ENCODE assay signal across 11 cellular contexts in the genomic region with DNA sequence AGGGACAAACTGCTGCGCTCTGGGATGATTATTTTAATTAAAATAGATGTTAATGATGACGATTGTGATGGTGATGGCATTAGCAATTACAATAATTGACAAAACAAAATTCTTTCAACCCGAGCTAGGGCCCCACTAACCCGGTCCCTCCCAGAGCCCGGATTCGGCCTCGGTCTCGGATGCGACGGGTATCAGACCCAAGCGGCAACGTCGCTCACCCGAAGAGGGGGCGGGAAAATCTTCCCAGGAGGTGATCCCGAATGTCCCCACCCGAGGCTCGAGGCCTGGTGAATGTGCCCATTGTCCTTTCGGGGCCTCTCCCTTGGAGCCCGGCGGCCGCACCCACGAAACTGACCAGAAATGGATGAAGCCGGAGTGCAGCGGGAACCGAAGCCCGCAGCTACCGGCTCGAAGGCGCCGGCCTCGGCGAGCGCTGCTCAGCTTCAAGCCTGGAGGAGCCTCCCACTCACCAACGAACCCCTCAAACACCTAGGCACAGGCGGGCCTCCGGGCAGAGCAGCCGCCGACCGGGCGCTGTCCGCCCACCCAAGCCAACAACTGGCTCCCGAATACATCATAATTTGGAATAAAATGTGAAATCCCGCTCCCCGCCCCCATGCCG. TPM values are rescaled to one million over a fixed set of nuclear protein-coding genes. Genes with fewer than 3 reads are reported as not detected.
A peak's percentile ranks its signal among the peaks of the same experiment; 100 is the strongest.
DNase-seq lines count a peak whose midpoint lies in the region; ATAC-seq and TF ChIP-seq lines count a peak whose summit lies in the region.
"Had no signal": no experiment of that assay in that cellular context is flagged by ENCODE, and none has a peak within 500 bp of the region (broad histone marks: within the 10 kb centered on the region; RNA-seq: fewer than 3 reads in every experiment).

No MANE protein-coding gene starts in this region.

- H3K9me3 ChIP-seq in sigmoid colon = no peaks in the 10 kb centered on the region

- H3K4me1 ChIP-seq in sigmoid colon = peaks cover 0 to 41% (median 25%) of the 10 kb centered on the region in 4 donors

- H3K27ac ChIP-seq in sigmoid colon = peak overlapping the region in 3 of 4 donors; percentile 33 to 64 (median 34)

- H3K36me3 ChIP-seq in sigmoid colon = no peaks in the 10 kb centered on the region

- peaks cover 62% of the 10 kb centered on the region for H3K27me3 Mint-ChIP-seq in glutamatergic neuron (ENCODE audit: unreplicated experiment)

- peaks cover 15% of the 10 kb centered on the region for H3K9me3 Mint-ChIP-seq in glutamatergic neuron (ENCODE audit: unreplicated experiment)
- H3K9me3 Mint-ChIP-seq: T-helper 1 cell treated with Interleukin-12 subunit alpha and Interleukin-12 subunit beta and Interleukin-4 antibody, amounts not matched to agents 30 μg/mL and 1 μg/mL, for 36 hours had no signal

- no peak for ATAC-seq in esophagus mucosa
- ATAC-seq in HG03280 (IDR thresholded peaks at IDR 0.05; ENCODE audit: unreplicated experiment) = no peak

- H3K4me1 Mint-ChIP-seq in glutamatergic neuron (ENCODE audit: low read depth, unreplicated experiment) = peaks cover 9% of the 10 kb centered on the region

- peaks cover 63 to 100% (median 80%) of the 10 kb centered on the region in 3 donors for H3K27me3 ChIP-seq in sigmoid colon

- DNase-seq in Daoy (ENCODE audit: low read depth) (peak; percentile 30), SK-N-DZ (ENCODE audit: low spot score) (peak; percentile 25), glutamatergic neuron (peak; percentile 51), sigmoid colon (no peak), GF-D8 (lab: John Stamatoyannopoulos, UW) (no peak), NCI-H2081 (lab: John Stamatoyannopoulos, UW) (no peak)
- DNase-seq: NCI-H1694 had no signal

- no peak overlapping the region for H3K27ac Mint-ChIP-seq in glutamatergic neuron (ENCODE audit: unreplicated experiment)

- intact Hi-C loops in sigmoid colon (cut with DNase I) = loop anchor here (5.0 kb wide), 1 partner anchor 101 kb away; a partner anchor contains a TSS

- no peak for TF ChIP-seq POLR2A in sigmoid colon (IDR thresholded peaks at IDR 0.05)

- TF ChIP-seq EP300 in sigmoid colon (IDR thresholded peaks at IDR 0.05) = no peak

- TF ChIP-seq CTCF in glutamatergic neuron (IDR thresholded peaks at IDR 0.05; ENCODE audit: partially characterized antibody, unreplicated experiment) (no peak), sigmoid colon (IDR thresholded peaks at IDR 0.05) (no peak)

- WGBS in sigmoid colon, 2 donors = 3% methylated on average over 46 of the region's 46 CpGs

- H3K36me3 Mint-ChIP-seq in glutamatergic neuron (ENCODE audit: unreplicated experiment) = no peaks in the 10 kb centered on the region

- H3K4me3 ChIP-seq in sigmoid colon = peak overlapping the region in 3 of 4 donors; percentile 27 to 39 (median 36)

- H3K4me3 Mint-ChIP-seq in glutamatergic neuron (ENCODE audit: unreplicated experiment) = no peak overlapping the region

RNA-seq across cellular contexts. Expression of a gene that starts 1.2 kb away (rescaled TPM):
- total RNA-seq in Daoy (2014; rRNA removed; shearing (Covaris generic)) = 0.23 and 0.60 TPM in 2 replicates
- polyA plus RNA-seq in SK-N-DZ (2014; cell fraction: cytosol; rRNA removed) = 0.16 TPM in 1 of 2 replicates, not detected in the other
- 0.06 TPM in 1 of 2 replicates, not detected in the other for polyA plus RNA-seq in SK-N-DZ (2014; cell fraction: nucleus; rRNA removed)
- total RNA-seq in glutamatergic neuron (ENCODE audit: unreplicated experiment) = 2.1 TPM
- total RNA-seq in sigmoid colon = 1 to 10 TPM; 2.3 to 3.9 (median 3.2) TPM
- polyA plus RNA-seq in sigmoid colon = 1 to 10 TPM in 2 of 3 donors, not detected in 1; 1.2 to 1.4 TPM
- total RNA-seq in esophagus mucosa = 0.64 TPM
- total RNA-seq: bronchial epithelial cell had no signal

RNA-seq across cellular contexts. Expression of a gene that starts 41.0 kb away (rescaled TPM):
- total RNA-seq in Daoy (2014; rRNA removed; shearing (Covaris generic)) = not detected in 2 replicates
- polyA plus RNA-seq in SK-N-DZ (2014; cell fraction: cytosol; rRNA removed) = not detected in 2 replicates
- not detected in 2 replicates for polyA plus RNA-seq in SK-N-DZ (2014; cell fraction: nucleus; rRNA removed)
- total RNA-seq in glutamatergic neuron (ENCODE audit: unreplicated experiment) = not detected
- total RNA-seq in sigmoid colon = not detected
- polyA plus RNA-seq in sigmoid colon = 100 to 1,000 TPM in 1 of 3 donors, 10 to 100 TPM in 2; 31.9 to 291 (median 35.4) TPM
- total RNA-seq in esophagus mucosa = 273 TPM

Comparison
In these comparisons a context has a peak if more than half of its experiments do, and no peak if none do; other contexts are left out.
1. DNase-seq: peak in Daoy (single experiment), SK-N-DZ (single experiment) and glutamatergic neuron (single experiment); none in sigmoid colon (single experiment), GF-D8 (single experiment) and NCI-H2081 (0 of 2).
2. RNA of a gene that starts 41.0 kb away (total RNA-seq): 273 TPM in esophagus mucosa (single experiment); not detected in Daoy, not detected in glutamatergic neuron (single experiment) and not detected in sigmoid colon; every median in the first group is over 100 times any median in the second.